In the genomic region with DNA sequence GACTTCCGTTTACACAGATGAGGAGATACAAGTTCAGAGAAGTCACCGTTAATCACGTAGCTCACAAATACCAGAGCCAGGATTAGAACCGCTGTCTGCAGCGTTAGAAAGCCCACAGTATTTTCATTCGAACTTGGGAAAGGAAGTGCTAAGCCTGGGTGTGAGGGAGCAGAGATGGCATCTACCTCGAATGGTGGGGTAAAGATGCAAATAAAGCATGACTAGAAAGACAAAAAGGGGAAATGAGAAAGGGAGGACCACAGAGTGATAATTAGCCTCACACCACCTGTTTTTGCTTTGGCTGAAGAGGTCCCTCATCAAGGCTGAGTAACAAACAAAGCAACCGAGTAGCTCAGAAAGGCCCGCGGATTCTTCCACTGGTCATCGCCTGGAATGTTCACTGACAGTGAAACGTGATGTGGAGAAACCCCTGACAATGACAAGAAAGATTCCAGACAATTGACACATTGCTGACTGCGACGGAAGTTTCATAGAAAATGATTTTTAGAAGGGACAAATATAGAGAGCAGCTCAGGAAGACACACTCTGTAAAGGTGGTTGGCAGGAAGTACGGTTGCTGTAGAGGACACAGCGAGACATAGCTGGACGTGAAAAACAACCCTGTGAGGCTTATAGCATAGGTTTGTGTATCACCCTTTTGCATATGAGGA, we compare ENCODE assay signal across 11 cellular contexts. TPM values are rescaled to one million over a fixed set of nuclear protein-coding genes. Genes with fewer than 3 reads are reported as not detected.
DNase-seq lines count a peak whose midpoint lies in the region; ATAC-seq, FAIRE-seq and TF ChIP-seq lines count a peak whose summit lies in the region.
"Had no signal": no experiment of that assay in that cellular context is flagged by ENCODE, and none has a peak within 500 bp of the region (broad histone marks: within the 10 kb centered on the region; RNA-seq: fewer than 3 reads in every experiment).

No MANE protein-coding gene starts in this region.

- peaks cover 6% of the 10 kb centered on the region for H3K27me3 Mint-ChIP-seq in GM23338 (ENCODE audit: insufficient read depth, low read depth, poor library complexity)
- no peaks in the 10 kb centered on the region for H3K27me3 Mint-ChIP-seq in memory B cell

- H3K4me1 ChIP-seq in GM23338 (ENCODE audit: insufficient read depth) = peaks cover 6% of the 10 kb centered on the region

- FAIRE-seq in HTR-8/SVneo (lab: Jason Lieb, UNC) = peak; percentile 9

- peaks cover 8% of the 10 kb centered on the region; the same call in 1 of the 2 replicates for H3K9me2 ChIP-seq in GM23338 (ENCODE audit: insufficient read depth)

- no peaks in the 10 kb centered on the region for H3K79me2 ChIP-seq in GM23338 (replicated peaks; ENCODE audit: insufficient read depth)

- H3K4me2 ChIP-seq in GM23338 = no peak overlapping the region

- H3K9me3 Mint-ChIP-seq in GM23338 (no peaks in the 10 kb centered on the region; the same call in 2 of the 3 replicates), memory B cell (peaks cover 5% of the 10 kb centered on the region)
- H3K9me3 Mint-ChIP-seq: stimulated activated effector memory CD8-positive, alpha-beta T cell treated with anti-CD3 and anti-CD28 coated beads, Interleukin-12 subunit alpha, Interleukin-12 subunit beta, amount 100 ng/mL, for 72 hours had no signal

- DNase-seq in GM23338 (ENCODE audit: low spot score) (no peak), HTR-8/SVneo (ENCODE audit: insufficient read length, low spot score) (no peak), memory B cell (ENCODE audit: low spot score in 2 of 2) (peak; percentile 60 to 74), NCI-H187 (lab: John Stamatoyannopoulos, UW) (no peak), A172 (ENCODE audit: low spot score) (no peak), NCI-H2107 treated with DMSO at 0.1 percent for 48 hours (lab: John Stamatoyannopoulos, UW; ENCODE audit: unreplicated experiment) (no peak), mucosa of gallbladder (ENCODE audit: low spot score) (no peak)
- DNase-seq: activated effector memory CD4-positive, alpha-beta T cell treated with Interleukin-2 at 50 U/mL for 16 hours; nucleus accumbens had no signal

- H4K20me1 ChIP-seq in GM23338 (replicated peaks; ENCODE audit: insufficient read depth) = no peaks in the 10 kb centered on the region

- H2AFZ ChIP-seq in GM23338 = peak overlapping the region; percentile 48; the same call in 1 of the 2 replicates

- H3K36me3 ChIP-seq in GM23338 (ENCODE audit: insufficient read depth) = no peaks in the 10 kb centered on the region

- H3K27me3 ChIP-seq in GM23338 (ENCODE audit: insufficient read depth) = no peaks in the 10 kb centered on the region

- H3K27ac Mint-ChIP-seq in GM23338 = no peak overlapping the region
- H3K27ac Mint-ChIP-seq in memory B cell = peak overlapping the region; percentile 95
- H3K27ac Mint-ChIP-seq: stimulated activated effector memory CD8-positive, alpha-beta T cell treated with anti-CD3 and anti-CD28 coated beads, Interleukin-12 subunit alpha, Interleukin-12 subunit beta, amount 100 ng/mL, for 72 hours had no signal

- no peaks in the 10 kb centered on the region for H3K36me3 Mint-ChIP-seq in GM23338 (ENCODE audit: low read depth)
- peaks cover 6% of the 10 kb centered on the region for H3K36me3 Mint-ChIP-seq in memory B cell
- H3K36me3 Mint-ChIP-seq: stimulated activated effector memory CD8-positive, alpha-beta T cell treated with anti-CD3 and anti-CD28 coated beads, Interleukin-12 subunit alpha, Interleukin-12 subunit beta, amount 100 ng/mL, for 72 hours had no signal

- no peak overlapping the region for H3K27ac ChIP-seq in GM23338 (ENCODE audit: low read depth)

- peaks cover 31% of the 10 kb centered on the region for H3K4me1 Mint-ChIP-seq in GM23338
- peaks cover 55% of the 10 kb centered on the region for H3K4me1 Mint-ChIP-seq in memory B cell
- H3K4me1 Mint-ChIP-seq: stimulated activated effector memory CD8-positive, alpha-beta T cell treated with anti-CD3 and anti-CD28 coated beads, Interleukin-12 subunit alpha, Interleukin-12 subunit beta, amount 100 ng/mL, for 72 hours had no signal

- no peak for TF ChIP-seq CTCF in GM23338 (conservative IDR thresholded peaks at IDR 0.05; ENCODE audit: low read depth in 2 of 2)

- no peak overlapping the region for H3K4me3 ChIP-seq in GM23338

- no peaks in the 10 kb centered on the region for H3F3A ChIP-seq in GM23338 (replicated peaks; ENCODE audit: low read depth)

- H3K4me3 Mint-ChIP-seq in GM23338 (no peak overlapping the region), memory B cell (peak overlapping the region; percentile 81)
- H3K4me3 Mint-ChIP-seq: stimulated activated effector memory CD8-positive, alpha-beta T cell treated with anti-CD3 and anti-CD28 coated beads, Interleukin-12 subunit alpha, Interleukin-12 subunit beta, amount 100 ng/mL, for 72 hours had no signal

- ATAC-seq in GM18867 (IDR thresholded peaks at IDR 0.05; ENCODE audit: unreplicated experiment) (peak; percentile 89), GM23338 (no peak), memory B cell (ENCODE audit: low read depth) (peak; percentile 88)
- ATAC-seq: stimulated activated effector memory CD8-positive, alpha-beta T cell treated with anti-CD3 and anti-CD28 coated beads, Interleukin-12 subunit alpha, Interleukin-12 subunit beta, amount 100 ng/mL, for 72 hours had no signal

TF ChIP-seq in GM23338, 12 proteins besides CTCF, POLR2A, EP300 and RAD21 (continues in another document):
- TF ChIP-seq, protein P1, sequence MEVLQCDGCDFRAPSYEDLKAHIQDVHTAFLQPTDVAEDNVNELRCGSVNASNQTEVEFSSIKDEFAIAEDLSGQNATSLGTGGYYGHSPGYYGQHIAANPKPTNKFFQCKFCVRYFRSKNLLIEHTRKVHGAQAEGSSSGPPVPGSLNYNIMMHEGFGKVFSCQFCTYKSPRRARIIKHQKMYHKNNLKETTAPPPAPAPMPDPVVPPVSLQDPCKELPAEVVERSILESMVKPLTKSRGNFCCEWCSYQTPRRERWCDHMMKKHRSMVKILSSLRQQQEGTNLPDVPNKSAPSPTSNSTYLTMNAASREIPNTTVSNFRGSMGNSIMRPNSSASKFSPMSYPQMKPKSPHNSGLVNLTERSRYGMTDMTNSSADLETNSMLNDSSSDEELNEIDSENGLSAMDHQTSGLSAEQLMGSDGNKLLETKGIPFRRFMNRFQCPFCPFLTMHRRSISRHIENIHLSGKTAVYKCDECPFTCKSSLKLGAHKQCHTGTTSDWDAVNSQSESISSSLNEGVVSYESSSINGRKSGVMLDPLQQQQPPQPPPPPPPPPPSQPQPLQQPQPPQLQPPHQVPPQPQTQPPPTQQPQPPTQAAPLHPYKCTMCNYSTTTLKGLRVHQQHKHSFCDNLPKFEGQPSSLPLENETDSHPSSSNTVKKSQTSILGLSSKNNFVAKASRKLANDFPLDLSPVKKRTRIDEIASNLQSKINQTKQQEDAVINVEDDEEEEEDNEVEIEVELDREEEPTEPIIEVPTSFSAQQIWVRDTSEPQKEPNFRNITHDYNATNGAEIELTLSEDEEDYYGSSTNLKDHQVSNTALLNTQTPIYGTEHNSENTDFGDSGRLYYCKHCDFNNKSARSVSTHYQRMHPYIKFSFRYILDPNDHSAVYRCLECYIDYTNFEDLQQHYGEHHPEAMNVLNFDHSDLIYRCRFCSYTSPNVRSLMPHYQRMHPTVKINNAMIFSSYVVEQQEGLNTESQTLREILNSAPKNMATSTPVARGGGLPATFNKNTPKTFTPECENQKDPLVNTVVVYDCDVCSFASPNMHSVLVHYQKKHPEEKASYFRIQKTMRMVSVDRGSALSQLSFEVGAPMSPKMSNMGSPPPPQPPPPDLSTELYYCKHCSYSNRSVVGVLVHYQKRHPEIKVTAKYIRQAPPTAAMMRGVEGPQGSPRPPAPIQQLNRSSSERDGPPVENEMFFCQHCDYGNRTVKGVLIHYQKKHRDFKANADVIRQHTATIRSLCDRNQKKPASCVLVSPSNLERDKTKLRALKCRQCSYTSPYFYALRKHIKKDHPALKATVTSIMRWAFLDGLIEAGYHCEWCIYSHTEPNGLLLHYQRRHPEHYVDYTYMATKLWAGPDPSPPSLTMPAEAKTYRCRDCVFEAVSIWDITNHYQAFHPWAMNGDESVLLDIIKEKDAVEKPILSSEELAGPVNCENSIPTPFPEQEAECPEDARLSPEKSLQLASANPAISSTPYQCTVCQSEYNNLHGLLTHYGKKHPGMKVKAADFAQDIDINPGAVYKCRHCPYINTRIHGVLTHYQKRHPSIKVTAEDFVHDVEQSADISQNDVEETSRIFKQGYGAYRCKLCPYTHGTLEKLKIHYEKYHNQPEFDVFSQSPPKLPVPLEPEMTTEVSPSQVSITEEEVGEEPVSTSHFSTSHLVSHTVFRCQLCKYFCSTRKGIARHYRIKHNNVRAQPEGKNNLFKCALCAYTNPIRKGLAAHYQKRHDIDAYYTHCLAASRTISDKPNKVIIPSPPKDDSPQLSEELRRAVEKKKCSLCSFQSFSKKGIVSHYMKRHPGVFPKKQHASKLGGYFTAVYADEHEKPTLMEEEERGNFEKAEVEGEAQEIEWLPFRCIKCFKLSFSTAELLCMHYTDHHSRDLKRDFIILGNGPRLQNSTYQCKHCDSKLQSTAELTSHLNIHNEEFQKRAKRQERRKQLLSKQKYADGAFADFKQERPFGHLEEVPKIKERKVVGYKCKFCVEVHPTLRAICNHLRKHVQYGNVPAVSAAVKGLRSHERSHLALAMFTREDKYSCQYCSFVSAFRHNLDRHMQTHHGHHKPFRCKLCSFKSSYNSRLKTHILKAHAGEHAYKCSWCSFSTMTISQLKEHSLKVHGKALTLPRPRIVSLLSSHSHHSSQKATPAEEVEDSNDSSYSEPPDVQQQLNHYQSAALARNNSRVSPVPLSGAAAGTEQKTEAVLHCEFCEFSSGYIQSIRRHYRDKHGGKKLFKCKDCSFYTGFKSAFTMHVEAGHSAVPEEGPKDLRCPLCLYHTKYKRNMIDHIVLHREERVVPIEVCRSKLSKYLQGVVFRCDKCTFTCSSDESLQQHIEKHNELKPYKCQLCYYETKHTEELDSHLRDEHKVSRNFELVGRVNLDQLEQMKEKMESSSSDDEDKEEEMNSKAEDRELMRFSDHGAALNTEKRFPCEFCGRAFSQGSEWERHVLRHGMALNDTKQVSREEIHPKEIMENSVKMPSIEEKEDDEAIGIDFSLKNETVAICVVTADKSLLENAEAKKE (CRISPR knock-in tag; IDR thresholded peaks at IDR 0.05) = no peak
- no peak for TF ChIP-seq POLR2AphosphoS5 (IDR thresholded peaks at IDR 0.05; ENCODE audit: low read depth)
- no peak for TF ChIP-seq EZH2phosphoT487 (IDR thresholded peaks at IDR 0.05; ENCODE audit: unreplicated experiment)
- TF ChIP-seq ZNF114 (CRISPR knock-in tag; IDR thresholded peaks at IDR 0.05) = no peak
- no peak for TF ChIP-seq EZH2 (IDR thresholded peaks at IDR 0.05; ENCODE audit: low read depth, unreplicated experiment)
- no peak for TF ChIP-seq NANOG (IDR thresholded peaks at IDR 0.05; ENCODE audit: borderline replicate concordance)

RNA-seq across cellular contexts. Expression of gene BHLHE41, which starts 31.5 kb away (rescaled TPM):
- total RNA-seq in GM23338 (2014; rRNA removed; shearing (Covaris generic)) = 1.6 and 3.7 TPM in 2 replicates
- polyA plus RNA-seq in GM23338 (2016; fragmentation: Nextera tagmentation; extraction: Ambion mirVana) = 2.9 and 3.3 TPM in 2 replicates
- total RNA-seq in A172 (2014; rRNA removed; shearing (Covaris generic)) = 0.21 and 0.41 TPM in 2 replicates
- 99.6 TPM for total RNA-seq in mucosa of gallbladder

RNA-seq across cellular contexts. Expression of gene SSPN, which starts 39.0 kb away (rescaled TPM):
- 1.1 and 3.1 TPM in 2 replicates for total RNA-seq in GM23338 (2014; rRNA removed; shearing (Covaris generic))
- 2.3 and 2.8 TPM in 2 replicates for polyA plus RNA-seq in GM23338 (2016; fragmentation: Nextera tagmentation; extraction: Ambion mirVana)
- 0.93 and 1.3 TPM in 2 replicates for total RNA-seq in A172 (2014; rRNA removed; shearing (Covaris generic))
- 64.4 TPM for total RNA-seq in mucosa of gallbladder

Comparison
In these comparisons a context has a peak if more than half of its experiments do, and no peak if none do; other contexts are left out.
1. DNase-seq: peak in memory B cell (2 of 2); none in GM23338 (single experiment), HTR-8/SVneo (single experiment), NCI-H187 (0 of 2), A172 (single experiment), NCI-H2107 treated with DMSO at 0.1 percent for 48 hours (single experiment) and mucosa of gallbladder (single experiment).
2. RNA of gene BHLHE41, which starts 31.5 kb away (total RNA-seq): 99.6 TPM in mucosa of gallbladder (single experiment); 1.6 to 3.7 TPM in GM23338 and 0.21 to 0.41 TPM in A172; every median in the first group is over 10 times any median in the second.
3. RNA of gene SSPN, which starts 39.0 kb away (total RNA-seq): 64.4 TPM in mucosa of gallbladder (single experiment); 0.93 to 1.3 TPM in A172 and 1.1 to 3.1 TPM in GM23338; every median in the first group is over 10 times any median in the second.